ENCODE assay signal across 8 cellular contexts in the genomic region with DNA sequence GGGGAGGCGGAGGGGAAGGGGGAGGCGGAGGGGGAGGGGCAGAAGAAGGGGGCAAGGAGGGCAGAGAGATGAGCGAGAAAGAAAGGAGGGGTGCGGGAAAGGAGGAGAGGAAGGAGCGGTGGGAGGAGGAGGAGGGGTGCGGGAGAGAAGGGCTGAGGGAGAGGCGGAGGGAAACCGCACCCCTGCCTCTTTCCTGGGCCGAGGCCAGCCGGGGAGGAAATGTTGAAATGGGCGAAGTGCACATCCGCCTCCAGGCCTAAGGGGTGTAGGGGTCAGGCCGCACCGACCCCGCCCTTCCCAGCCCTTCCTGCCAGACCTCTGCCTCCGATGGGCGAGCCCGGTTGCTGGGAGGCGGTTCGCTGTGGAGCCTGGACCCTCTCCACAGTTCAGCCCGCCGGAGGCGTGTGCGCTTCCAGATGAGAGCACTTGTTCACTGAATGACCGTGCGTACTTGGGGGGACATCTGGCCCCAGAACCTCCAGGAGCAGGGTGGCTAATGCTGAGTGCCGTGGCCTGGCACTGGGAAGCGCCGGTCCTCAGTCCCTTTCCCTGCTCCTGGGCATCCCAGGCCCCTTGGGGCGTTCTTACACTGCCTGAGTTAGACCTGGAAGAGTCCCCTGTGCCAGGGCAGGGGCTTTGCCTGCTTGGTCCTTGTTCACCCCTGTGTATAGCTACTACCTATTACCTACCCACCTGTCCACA.
DNase-seq lines count a peak whose midpoint lies in the region; ATAC-seq and TF ChIP-seq lines count a peak whose summit lies in the region.

No MANE protein-coding gene starts in this region.

- TF ChIP-seq CTCF in AG10803 (conservative IDR thresholded peaks at IDR 0.05; ENCODE audit: low read length): no peak
- no peak for TF ChIP-seq CTCF in nephron progenitor cell (IDR thresholded peaks at IDR 0.05)
- TF ChIP-seq CTCF in upper lobe of left lung (IDR thresholded peaks at IDR 0.05): peak in 2 of 6 experiments; percentile 9 to 29

- peak overlapping the region; percentile 54 for H3K4me3 ChIP-seq in AG10803 (ENCODE audit: low read length)
- H3K4me3 ChIP-seq in upper lobe of left lung: peak overlapping the region in 3 of 4 donors; percentile 59 to 64 (median 63)

- H3K4me1 Mint-ChIP-seq in activated T-cell treated with anti-CD3 and anti-CD28 coated beads, Interleukin-2, amount 50 U/mL, for 24 hours (ENCODE audit: low read depth): peaks cover 20% of the 10 kb centered on the region
- peaks cover 5% of the 10 kb centered on the region for H3K4me1 Mint-ChIP-seq in nephron progenitor cell

- H3K27me3 Mint-ChIP-seq in activated T-cell treated with anti-CD3 and anti-CD28 coated beads, Interleukin-2, amount 50 U/mL, for 24 hours: no peaks in the 10 kb centered on the region
- H3K27me3 Mint-ChIP-seq in nephron progenitor cell (ENCODE audit: low read depth, poor library complexity): peaks cover 22% of the 10 kb centered on the region

- TF ChIP-seq POLR2A in upper lobe of left lung (IDR thresholded peaks at IDR 0.05): peak in 2 of 4 donors; percentile 40 to 70

- WGBS in upper lobe of left lung, 2 donors: 1 to 8% methylated on average over 12 to 26 of the region's 30 CpGs

- peak; percentile 48 for ATAC-seq in GM18867 (IDR thresholded peaks at IDR 0.05; ENCODE audit: unreplicated experiment)
- ATAC-seq in HG03066 (IDR thresholded peaks at IDR 0.05; ENCODE audit: low read depth, unreplicated experiment): peak; percentile 37
- ATAC-seq in upper lobe of left lung (ENCODE audit: low FRiP score in 2 of 2): peak; percentile 92 to 93

- H3K27ac ChIP-seq in upper lobe of left lung: peak overlapping the region; percentile 98 to 100 (median 99)

- H3K9me3 Mint-ChIP-seq in activated T-cell treated with anti-CD3 and anti-CD28 coated beads, Interleukin-2, amount 50 U/mL, for 24 hours: no peaks in the 10 kb centered on the region
- peaks cover 4% of the 10 kb centered on the region for H3K9me3 Mint-ChIP-seq in nephron progenitor cell

- no peaks in the 10 kb centered on the region for H3K27me3 ChIP-seq in upper lobe of left lung

- H3K36me3 Mint-ChIP-seq in activated T-cell treated with anti-CD3 and anti-CD28 coated beads, Interleukin-2, amount 50 U/mL, for 24 hours (ENCODE audit: low read depth): no peaks in the 10 kb centered on the region
- no peaks in the 10 kb centered on the region for H3K36me3 Mint-ChIP-seq in nephron progenitor cell (ENCODE audit: low read depth)

- peaks cover 26 to 56% (median 39%) of the 10 kb centered on the region in 4 donors for H3K4me1 ChIP-seq in upper lobe of left lung

- peak in 2 of 4 donors; percentile 60 to 64 for TF ChIP-seq EP300 in upper lobe of left lung (IDR thresholded peaks at IDR 0.05)

- DNase-seq in AG10803 (ENCODE audit: low read depth) (peak; percentile 65), NCI-H69 (lab: John Stamatoyannopoulos, UW) (peak; percentile 98), fibroblast of the conjunctiva (ENCODE audit: low read depth) (peak; percentile 80), nephron progenitor cell (peak; percentile 49), upper lobe of left lung (peak; percentile 93 to 97)
- DNase-seq in activated T-cell treated with anti-CD3 and anti-CD28 coated beads, Interleukin-2, amount 50 U/mL, for 24 hours: peak; percentile 63

- peak overlapping the region; percentile 44 for H3K27ac Mint-ChIP-seq in activated T-cell treated with anti-CD3 and anti-CD28 coated beads, Interleukin-2, amount 50 U/mL, for 24 hours
- H3K27ac Mint-ChIP-seq in nephron progenitor cell: no peak overlapping the region

- H3K36me3 ChIP-seq in upper lobe of left lung: no peaks in the 10 kb centered on the region

- H3K4me3 Mint-ChIP-seq in activated T-cell treated with anti-CD3 and anti-CD28 coated beads, Interleukin-2, amount 50 U/mL, for 24 hours: peak overlapping the region; percentile 71
- H3K4me3 Mint-ChIP-seq in nephron progenitor cell: peak overlapping the region; percentile 76

- H3K9me3 ChIP-seq in upper lobe of left lung: peaks cover 0 to 2% (median under 1%) of the 10 kb centered on the region in 4 donors

Comparison
In these comparisons a context has a peak if more than half of its experiments do, and no peak if none do; other contexts are left out.
1. Peak in every context shown above with its lines: DNase-seq, ATAC-seq, H3K4me3 ChIP-seq and H3K27ac ChIP-seq.
2. ATAC-seq: peak in every context shown above with its lines; median percentile 92 in upper lobe of left lung; 48 in GM18867; 37 in HG03066.